In genomic region chr6:61953881-61954280, GRCh38 we compare ENCODE assay signal across 32 cellular contexts.
"Had no signal": no experiment of that assay in that cellular context is flagged by ENCODE, and none has a peak within 500 bp of the region (broad histone marks: within the 10 kb centered on the region; RNA-seq: fewer than 3 reads in every experiment).

No MANE protein-coding gene starts in this region.

- H3K4me2 ChIP-seq: SK-N-SH had no signal

- H3K9me3 ChIP-seq: SJSA1, SK-N-SH had no signal

- H3K36me3 ChIP-seq: brain microvascular endothelial cell, Peyer's patch, SJSA1 had no signal

- FAIRE-seq: K562 had no signal

- H3K27ac Mint-ChIP-seq: activated B cell treated with CpG ODN at 0.5 μM for 24 hours; activated CD8-positive, alpha-beta T cell treated with anti-CD3 and anti-CD28 coated beads, Interleukin-2, amount 10 ng/mL, durations not matched to agents 7 days and 5 days; activated naive CD4-positive, alpha-beta T cell treated with anti-CD3 and anti-CD28 coated beads for 36 hours; activated naive CD4-positive, alpha-beta T cell treated with anti-CD3 and anti-CD28 coated beads, Interleukin-2, amount 50 U/mL, for 72 hours; activated T-cell treated with anti-CD3 and anti-CD28 coated beads, Interleukin-2, amount 50 U/mL, for 24 hours; activated T-helper 2 cell treated with anti-CD3 and anti-CD28 coated beads, Interferon-gamma antibody, Interleukin-2, Interleukin-4, amounts not matched to agents 10 μg/mL and 5 μg/mL and 100 μg/mL, durations not matched to agents 14 hours and 24 hours and 36 hours; T-helper 1 cell treated with Interleukin-12 subunit alpha and Interleukin-12 subunit beta and Interleukin-4 antibody, amounts not matched to agents 30 μg/mL and 1 μg/mL, for 36 hours had no signal

- H3K4me1 Mint-ChIP-seq: activated B cell treated with CpG ODN at 0.5 μM for 24 hours had no signal

- H3K9ac ChIP-seq: SK-N-SH had no signal

- DNase-seq: activated B cell treated with CpG ODN at 0.5 μM for 24 hours; activated CD4-positive, alpha-beta T cell treated with anti-CD3 and anti-CD28 coated beads for 1 hour; activated CD4-positive, alpha-beta T cell treated with anti-CD3 and anti-CD28 coated beads for 48 hours; activated CD8-positive, alpha-beta T cell treated with anti-CD3 and anti-CD28 coated beads, Interleukin-2, amount 10 ng/mL, durations not matched to agents 7 days and 5 days; activated gamma-delta T cell treated with Interleukin-2 at 50 U/mL for 16 hours; activated naive CD4-positive, alpha-beta T cell treated with anti-CD3 and anti-CD28 coated beads for 36 hours; activated T-cell treated with anti-CD3 and anti-CD28 coated beads, Interleukin-2, amount 50 U/mL, for 24 hours; anterior cingulate cortex; brain microvascular endothelial cell; central memory CD4-positive, alpha-beta T cell; Karpas-422; NCI-H1048; NCI-H146; NCI-H187; NCI-H2029 treated with DMSO at 0.1 percent for 48 hours; NCI-H2107; NCI-H2171; NCI-H510A; NCI-H526; NCI-H748 treated with DMSO at 0.1 percent for 48 hours; NK-92 treated with Interleukin-12 subunit alpha and Interleukin-12 subunit beta, amount 100 ng/mL, for 24 hours; PC-3; Peyer's patch; RPMI8226; SHP77 treated with DMSO at 0.1 percent for 48 hours; SK-N-SH had no signal

- H3K27me3 Mint-ChIP-seq: activated B cell treated with CpG ODN at 0.5 μM for 24 hours; activated T-cell treated with anti-CD3 and anti-CD28 coated beads, Interleukin-2, amount 50 U/mL, for 24 hours had no signal

- H3K27me3 ChIP-seq: brain microvascular endothelial cell, Peyer's patch, SJSA1 had no signal

- H3K4me3 Mint-ChIP-seq: activated B cell treated with CpG ODN at 0.5 μM for 24 hours; activated CD8-positive, alpha-beta T cell treated with anti-CD3 and anti-CD28 coated beads, Interleukin-2, amount 10 ng/mL, durations not matched to agents 7 days and 5 days; activated naive CD4-positive, alpha-beta T cell treated with anti-CD3 and anti-CD28 coated beads for 36 hours; activated T-cell treated with anti-CD3 and anti-CD28 coated beads, Interleukin-2, amount 50 U/mL, for 24 hours; T-helper 1 cell treated with Interleukin-12 subunit alpha and Interleukin-12 subunit beta and Interleukin-4 antibody, amounts not matched to agents 30 μg/mL and 1 μg/mL, for 36 hours had no signal

- H3K4me1 ChIP-seq: Peyer's patch, SJSA1 had no signal

- ATAC-seq: activated CD8-positive, alpha-beta T cell treated with anti-CD3 and anti-CD28 coated beads, Interleukin-2, amount 10 ng/mL, durations not matched to agents 7 days and 5 days; activated naive CD4-positive, alpha-beta T cell treated with anti-CD3 and anti-CD28 coated beads, Interleukin-2, amount 50 U/mL, for 72 hours; K562; PC-3 had no signal

- H3K27ac ChIP-seq: brain microvascular endothelial cell, Peyer's patch, SJSA1, VCaP had no signal

- H3K4me3 ChIP-seq: K562, Peyer's patch, SJSA1 had no signal
